Comparison of ENCODE assay signal across 9 cellular contexts in genomic region chr5:150066901-150067396, GRCh38. TPM values are rescaled to one million over a fixed set of nuclear protein-coding genes. Genes with fewer than 3 reads are reported as not detected.
DNase-seq lines count a peak whose midpoint lies in the region; ATAC-seq, FAIRE-seq and TF ChIP-seq lines count a peak whose summit lies in the region.
"Had no signal": no experiment of that assay in that cellular context is flagged by ENCODE, and none has a peak within 500 bp of the region (broad histone marks: within the 10 kb centered on the region; RNA-seq: fewer than 3 reads in every experiment).

No MANE protein-coding gene starts in this region.

- H3K27ac ChIP-seq in naive thymus-derived CD4-positive, alpha-beta T cell (ENCODE audit: low read depth, low read length), result no peak overlapping the region
- H3K27ac ChIP-seq in stomach, result peak overlapping the region in 1 of 5 donors; percentile 21

- peak; percentile 73 for FAIRE-seq in GM12891 (lab: Jason Lieb, UNC)

- no peak for TF ChIP-seq EP300 in stomach (IDR thresholded peaks at IDR 0.05)

- 90 to 93% (median 91%) methylated on average over 2 of the region's 2 CpGs for WGBS in stomach, 5 donors

- no peaks in the 10 kb centered on the region for H3K4me1 ChIP-seq in naive thymus-derived CD4-positive, alpha-beta T cell (ENCODE audit: control insufficient read depth in 2 of 2, insufficient read depth in 2 of 2, low read length in 2 of 2)
- peaks cover 0 to 25% (median 0%) of the 10 kb centered on the region in 4 donors for H3K4me1 ChIP-seq in stomach

- POLR2A ChIA-PET in activated CD8-positive, alpha-beta T cell treated with anti-CD3 and anti-CD28 coated beads, Interleukin-2, amount 10 ng/mL, durations not matched to agents 7 days and 5 days (lab: Charles Lee), result no interaction called here
- POLR2A ChIA-PET in naive thymus-derived CD4-positive, alpha-beta T cell (lab: Charles Lee), result no interaction called here

- peaks cover 26% of the 10 kb centered on the region for H3K4me1 Mint-ChIP-seq in activated CD8-positive, alpha-beta T cell treated with anti-CD3 and anti-CD28 coated beads, Interleukin-2, amount 10 ng/mL, durations not matched to agents 7 days and 5 days (ENCODE audit: low read depth)
- H3K4me1 Mint-ChIP-seq in naive thymus-derived CD4-positive, alpha-beta T cell, result peaks cover 0 to 20% (median 0%) of the 10 kb centered on the region in 7 donors

- no peak overlapping the region for H3K4me3 Mint-ChIP-seq in activated CD8-positive, alpha-beta T cell treated with anti-CD3 and anti-CD28 coated beads, Interleukin-2, amount 10 ng/mL, durations not matched to agents 7 days and 5 days
- H3K4me3 Mint-ChIP-seq in naive thymus-derived CD4-positive, alpha-beta T cell, result peak overlapping the region in 1 of 10 donors; percentile 43

- no peaks in the 10 kb centered on the region for H3K36me3 Mint-ChIP-seq in activated CD8-positive, alpha-beta T cell treated with anti-CD3 and anti-CD28 coated beads, Interleukin-2, amount 10 ng/mL, durations not matched to agents 7 days and 5 days (ENCODE audit: low read depth)
- H3K36me3 Mint-ChIP-seq in naive thymus-derived CD4-positive, alpha-beta T cell, result no peaks in the 10 kb centered on the region

- H3K27me3 ChIP-seq in naive thymus-derived CD4-positive, alpha-beta T cell (ENCODE audit: control insufficient read depth in 2 of 2, insufficient read depth in 2 of 2, low read length in 2 of 2), result no peaks in the 10 kb centered on the region
- H3K27me3 ChIP-seq in stomach, result no peaks in the 10 kb centered on the region

- CTCF ChIA-PET in activated CD8-positive, alpha-beta T cell treated with anti-CD3 and anti-CD28 coated beads, Interleukin-2, amount 10 ng/mL, durations not matched to agents 7 days and 5 days (lab: Charles Lee), result interaction anchor here (1.5 kb wide), 1 partner anchor 56 kb away, joined by 4 read pairs; no protein-coding TSS in a partner anchor
- CTCF ChIA-PET in naive thymus-derived CD4-positive, alpha-beta T cell (lab: Charles Lee), result no interaction called here

- no peaks in the 10 kb centered on the region for H3K36me3 ChIP-seq in naive thymus-derived CD4-positive, alpha-beta T cell (ENCODE audit: control insufficient read depth in 2 of 3, insufficient read depth in 3 of 3, low read length in 3 of 3)
- H3K36me3 ChIP-seq in stomach, result peaks cover 0 to 11% (median 2%) of the 10 kb centered on the region in 4 donors

- H3K9me3 ChIP-seq in naive thymus-derived CD4-positive, alpha-beta T cell (ENCODE audit: control insufficient read depth in 2 of 3, low read length in 3 of 3), result no peaks in the 10 kb centered on the region
- H3K9me3 ChIP-seq in stomach, result no peaks in the 10 kb centered on the region

- peaks cover 12% of the 10 kb centered on the region for H3K27me3 Mint-ChIP-seq in activated CD8-positive, alpha-beta T cell treated with anti-CD3 and anti-CD28 coated beads, Interleukin-2, amount 10 ng/mL, durations not matched to agents 7 days and 5 days (ENCODE audit: low read depth)
- peaks cover 0 to 9% (median 0%) of the 10 kb centered on the region in 5 donors for H3K27me3 Mint-ChIP-seq in naive thymus-derived CD4-positive, alpha-beta T cell

- TF ChIP-seq CTCF in stomach (IDR thresholded peaks at IDR 0.05), result no peak

- no peak overlapping the region for H3K4me3 ChIP-seq in naive thymus-derived CD4-positive, alpha-beta T cell (ENCODE audit: low read length)
- H3K4me3 ChIP-seq in stomach, result no peak overlapping the region

- ATAC-seq in HG03354 (IDR thresholded peaks at IDR 0.05; ENCODE audit: poor library complexity, severe bottlenecking, unreplicated experiment), result peak; percentile 63
- peak; percentile 59 for ATAC-seq in activated CD8-positive, alpha-beta T cell treated with anti-CD3 and anti-CD28 coated beads, Interleukin-2, amount 10 ng/mL, durations not matched to agents 7 days and 5 days
- peak; percentile 62 for ATAC-seq in naive thymus-derived CD4-positive, alpha-beta T cell

- intact Hi-C loops in naive thymus-derived CD4-positive, alpha-beta T cell (cut with micrococcal nuclease), result no loop called here
- intact Hi-C loops in stomach (cut with DNase I; ENCODE audit: low total_unique reads), result no loop called here

- no peak for TF ChIP-seq POLR2A in GM12891 (IDR thresholded peaks at IDR 0.05; ENCODE audit: low read depth, low read length)
- no peak for TF ChIP-seq POLR2A in stomach (IDR thresholded peaks at IDR 0.05)

- peak overlapping the region; percentile 67 for H3K27ac Mint-ChIP-seq in activated CD8-positive, alpha-beta T cell treated with anti-CD3 and anti-CD28 coated beads, Interleukin-2, amount 10 ng/mL, durations not matched to agents 7 days and 5 days
- H3K27ac Mint-ChIP-seq in naive thymus-derived CD4-positive, alpha-beta T cell, result peak overlapping the region in 1 of 9 donors; percentile 57

- DNase-seq in GM12891 (ENCODE audit: insufficient read length, low spot score) (no peak), NCI-H510A treated with DMSO at 0.1 percent for 48 hours (lab: John Stamatoyannopoulos, UW) (no peak), stomach (no peak), amygdala (lab: John Stamatoyannopoulos, UW) (no peak), NCI-H128 (lab: John Stamatoyannopoulos, UW; ENCODE audit: unreplicated experiment) (no peak)
- no peak for DNase-seq in activated CD8-positive, alpha-beta T cell treated with anti-CD3 and anti-CD28 coated beads, Interleukin-2, amount 10 ng/mL, durations not matched to agents 7 days and 5 days
- DNase-seq in naive thymus-derived CD4-positive, alpha-beta T cell, result no peak

- no peaks in the 10 kb centered on the region for H3K9me3 Mint-ChIP-seq in activated CD8-positive, alpha-beta T cell treated with anti-CD3 and anti-CD28 coated beads, Interleukin-2, amount 10 ng/mL, durations not matched to agents 7 days and 5 days (ENCODE audit: insufficient read depth)
- H3K9me3 Mint-ChIP-seq in naive thymus-derived CD4-positive, alpha-beta T cell, result no peaks in the 10 kb centered on the region

TF ChIP-seq in GM12891, 5 proteins besides CTCF, POLR2A, EP300 and RAD21:
- TF ChIP-seq PAX5 (IDR thresholded peaks at IDR 0.05; ENCODE audit: insufficient read depth, low read length, severe bottlenecking) (no peak), POU2F2 (IDR thresholded peaks at IDR 0.05; ENCODE audit: low read depth, low read length) (no peak)
TF ChIP-seq in GM12891: peak in this region for 0.

RNA-seq across cellular contexts. Expression of gene CSF1R, which starts 19.4 kb away (rescaled TPM):
- 0.63 TPM for polyA plus RNA-seq in GM12891 (2012; ENCODE audit: low read depth, missing spikeins)
- not detected for total RNA-seq in activated CD8-positive, alpha-beta T cell treated with anti-CD3 and anti-CD28 coated beads, Interleukin-2, amount 10 ng/mL, durations not matched to agents 7 days and 5 days
- total RNA-seq in naive thymus-derived CD4-positive, alpha-beta T cell, result 10 to 100 TPM in 1 of 5 experiments, 1 to 10 TPM in 3, under 1 TPM in 1; 0.36 to 92.4 (median 6.4) TPM
- under 1 TPM; 0.09 to 0.72 TPM for polyA plus RNA-seq in naive thymus-derived CD4-positive, alpha-beta T cell
- 100 to 1,000 TPM in 1 of 5 donors, 10 to 100 TPM in 4; 17.8 to 235 (median 34.9) TPM for total RNA-seq in stomach
- 10 to 100 TPM in 1 of 3 donors, 1 to 10 TPM in 2; 3.0 to 10.2 (median 8.5) TPM for polyA plus RNA-seq in stomach
- total RNA-seq: NCI-H460 had no signal
